ENCODE assay signal across 28 cellular contexts in the genomic region with DNA sequence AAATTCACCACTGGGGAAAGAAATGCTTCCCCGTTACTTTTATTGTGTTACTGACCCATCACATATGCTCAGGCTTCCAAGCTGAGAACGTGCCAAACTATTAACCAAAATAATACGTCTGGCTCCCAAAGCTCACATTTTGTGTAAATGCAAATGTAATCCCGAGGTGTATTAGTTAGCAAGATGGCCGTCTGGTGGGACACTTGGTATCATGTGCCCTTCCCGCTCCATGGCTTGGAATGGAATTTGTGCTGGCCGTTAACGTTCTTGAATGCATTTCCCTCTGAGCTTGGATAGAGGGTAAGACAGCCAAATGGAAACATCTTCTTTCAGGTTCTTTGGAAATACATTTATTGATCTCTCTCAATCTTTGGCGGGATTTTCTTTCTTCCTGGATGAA.
"Had no signal": no experiment of that assay in that cellular context is flagged by ENCODE, and none has a peak within 500 bp of the region (broad histone marks: within the 10 kb centered on the region; RNA-seq: fewer than 3 reads in every experiment).

No MANE protein-coding gene starts in this region.

- H3K4me3 Mint-ChIP-seq: dendritic cell treated with granulocyte-macrophage colony-stimulating factor and Interleukin-4, amounts not matched to agents 40 ng/mL and 50 ng/mL, for 4 days; effector memory CD8-positive, alpha-beta T cell; endodermal cell; memory B cell; mesothelial cell of epicardium; naive B cell had no signal

- DNase-seq: colonic mucosa; cortex of kidney; effector CD8-positive, alpha-beta T cell; effector memory CD8-positive, alpha-beta T cell; endodermal cell; erythroblast; esophagus squamous epithelium; foreskin fibroblast; foreskin melanocyte; gastrocnemius medialis; glutamatergic neuron; heart right ventricle; hippocampal formation; left cardiac atrium; left lung; left ventricle myocardium superior; mammary epithelial cell; mucosa of descending colon; naive B cell had no signal

- H3K4me1 Mint-ChIP-seq: memory B cell, naive B cell had no signal

- H3K36me3 Mint-ChIP-seq: memory B cell had no signal

- H3K4me3 ChIP-seq: colonic mucosa, esophagus squamous epithelium, gastrocnemius medialis, heart right ventricle, left lung, lung, mucosa of descending colon had no signal

- H3K9me3 ChIP-seq: colonic mucosa, gastrocnemius medialis had no signal

- H3K4me1 ChIP-seq: colonic mucosa, esophagus squamous epithelium, gastrocnemius medialis, heart right ventricle, left lung had no signal

- H3K36me3 ChIP-seq: colonic mucosa, esophagus squamous epithelium, gastrocnemius medialis, heart right ventricle, left lung had no signal

- FAIRE-seq: endometrium, islet of Langerhans, keratinocyte had no signal

- H3K27ac Mint-ChIP-seq: dendritic cell treated with granulocyte-macrophage colony-stimulating factor and Interleukin-4, amounts not matched to agents 40 ng/mL and 50 ng/mL, for 4 days; effector memory CD8-positive, alpha-beta T cell; memory B cell; mesothelial cell of epicardium had no signal

- H3K27ac ChIP-seq: colonic mucosa, epithelial cell of prostate, esophagus squamous epithelium, gastrocnemius medialis, heart right ventricle, left lung had no signal

- ATAC-seq: effector memory CD8-positive, alpha-beta T cell; esophagus mucosa; gastrocnemius medialis; heart right ventricle; left cardiac atrium; left lung; left ventricle myocardium superior; mucosa of descending colon had no signal

- H3K27me3 ChIP-seq: colonic mucosa, gastrocnemius medialis, left lung had no signal
